ENCODE assay signal across 8 cellular contexts in the genomic region with DNA sequence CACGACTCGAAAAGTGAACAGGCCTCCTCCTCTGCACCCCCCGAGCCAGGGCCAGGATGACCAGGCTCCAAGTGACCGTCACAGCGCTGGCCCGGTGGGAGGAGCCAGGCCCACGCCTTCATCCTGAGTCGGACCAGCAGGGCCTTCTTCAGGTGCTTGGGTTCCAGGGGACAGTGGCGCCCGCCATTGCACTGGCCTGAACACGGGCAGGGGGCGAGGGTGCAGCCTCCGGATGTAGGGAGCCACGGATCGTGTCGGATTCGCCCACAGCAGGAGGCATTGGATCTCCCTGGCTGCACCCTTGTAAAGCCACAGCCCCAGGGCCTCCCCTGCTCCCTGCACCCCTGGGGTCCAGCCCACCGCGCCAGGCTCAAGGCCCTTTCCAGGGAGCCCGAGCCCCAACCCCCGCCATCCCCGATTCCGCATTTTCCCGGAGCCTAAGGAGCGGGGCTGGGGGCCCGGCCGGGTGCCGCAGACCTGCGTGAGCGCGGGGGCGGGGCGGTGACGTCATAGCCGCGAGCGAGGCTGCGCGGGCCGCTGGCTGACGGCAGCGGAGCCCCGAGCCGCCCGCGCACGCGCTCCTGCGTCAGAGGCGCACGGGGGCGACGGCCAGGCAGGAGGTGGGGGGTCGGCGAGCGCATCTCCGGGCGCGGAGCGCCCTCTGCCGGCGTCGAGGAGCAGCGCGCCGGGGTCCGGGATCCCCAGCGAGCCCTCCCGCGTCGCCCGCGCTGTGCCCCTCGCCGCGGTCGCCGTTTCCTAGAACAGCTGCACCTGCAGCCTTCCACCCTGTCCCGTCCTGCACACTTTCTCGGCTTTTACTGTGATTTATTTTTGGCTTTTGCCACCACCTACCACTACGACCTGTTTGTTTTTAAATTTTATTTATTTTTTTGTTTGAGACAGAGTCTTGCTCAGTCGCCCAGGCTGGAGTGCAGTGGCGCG. TPM values are rescaled to one million over a fixed set of nuclear protein-coding genes. Genes with fewer than 3 reads are reported as not detected.
DNase-seq lines count a peak whose midpoint lies in the region; ATAC-seq lines count a peak whose summit lies in the region.

No MANE protein-coding gene starts in this region.

- peak overlapping the region; percentile 30; the same call in 1 of the 2 replicates for H3K4me3 ChIP-seq in GM08714 (ENCODE audit: low read length)
- H3K4me3 ChIP-seq in endocrine pancreas (ENCODE audit: control insufficient read depth, insufficient read depth, low read length): no peak overlapping the region

- ATAC-seq in HG03565 (IDR thresholded peaks at IDR 0.05; ENCODE audit: unreplicated experiment): peak; percentile 33
- ATAC-seq in GM21390 (IDR thresholded peaks at IDR 0.05; ENCODE audit: unreplicated experiment): no peak

- H3K9me3 ChIP-seq in endocrine pancreas (ENCODE audit: control insufficient read depth, low read length): no peaks in the 10 kb centered on the region

- peak overlapping the region; percentile 61 for H3K9ac ChIP-seq in endocrine pancreas (ENCODE audit: control insufficient read depth, insufficient read depth, low read length)

- no peaks in the 10 kb centered on the region for H3K4me1 ChIP-seq in endocrine pancreas (ENCODE audit: control insufficient read depth, insufficient read depth, low read length)

- no peaks in the 10 kb centered on the region for H3K36me3 ChIP-seq in endocrine pancreas (ENCODE audit: control insufficient read depth, insufficient read depth, low read length)

- DNase-seq in NOMO-1 treated with DMSO at 0.1 percent for 48 hours (lab: John Stamatoyannopoulos, UW; ENCODE audit: unreplicated experiment) (peak; percentile 68), mesenteric fat pad (ENCODE audit: low spot score) (peak; percentile 97)
- DNase-seq in activated CD8-positive, alpha-beta memory T cell treated with anti-CD3 and anti-CD28 coated beads, Interleukin-2, amount 50 U/mL, for 1 hour (ENCODE audit: extremely low read depth): peak; percentile 86
- DNase-seq in stimulated activated CD8-positive, alpha-beta memory T cell treated with anti-CD3 and anti-CD28 coated beads, Interleukin-15, amount 100 ng/mL, for 1 hour (ENCODE audit: low read depth): peak; percentile 71

- no peaks in the 10 kb centered on the region for H3K27me3 ChIP-seq in endocrine pancreas (ENCODE audit: control insufficient read depth, insufficient read depth, low read length)

RNA-seq across cellular contexts. Expression of a gene that starts 1.5 kb away (rescaled TPM):
- total RNA-seq in mesenteric fat pad: 189 TPM

RNA-seq across cellular contexts. Expression of a gene that starts 2.3 kb away (rescaled TPM):
- 6.2 TPM for total RNA-seq in mesenteric fat pad

RNA-seq across cellular contexts. Expression of a gene that starts 8.3 kb away (rescaled TPM):
- 156 TPM for total RNA-seq in mesenteric fat pad

RNA-seq across cellular contexts. Expression of a gene that starts 29.1 kb away (rescaled TPM):
- total RNA-seq in mesenteric fat pad: 243 TPM

RNA-seq across cellular contexts. Expression of a gene that starts 34.5 kb away (rescaled TPM):
- 60.8 TPM for total RNA-seq in mesenteric fat pad
